Comparison of ENCODE assay signal across 8 cellular contexts in the genomic region with DNA sequence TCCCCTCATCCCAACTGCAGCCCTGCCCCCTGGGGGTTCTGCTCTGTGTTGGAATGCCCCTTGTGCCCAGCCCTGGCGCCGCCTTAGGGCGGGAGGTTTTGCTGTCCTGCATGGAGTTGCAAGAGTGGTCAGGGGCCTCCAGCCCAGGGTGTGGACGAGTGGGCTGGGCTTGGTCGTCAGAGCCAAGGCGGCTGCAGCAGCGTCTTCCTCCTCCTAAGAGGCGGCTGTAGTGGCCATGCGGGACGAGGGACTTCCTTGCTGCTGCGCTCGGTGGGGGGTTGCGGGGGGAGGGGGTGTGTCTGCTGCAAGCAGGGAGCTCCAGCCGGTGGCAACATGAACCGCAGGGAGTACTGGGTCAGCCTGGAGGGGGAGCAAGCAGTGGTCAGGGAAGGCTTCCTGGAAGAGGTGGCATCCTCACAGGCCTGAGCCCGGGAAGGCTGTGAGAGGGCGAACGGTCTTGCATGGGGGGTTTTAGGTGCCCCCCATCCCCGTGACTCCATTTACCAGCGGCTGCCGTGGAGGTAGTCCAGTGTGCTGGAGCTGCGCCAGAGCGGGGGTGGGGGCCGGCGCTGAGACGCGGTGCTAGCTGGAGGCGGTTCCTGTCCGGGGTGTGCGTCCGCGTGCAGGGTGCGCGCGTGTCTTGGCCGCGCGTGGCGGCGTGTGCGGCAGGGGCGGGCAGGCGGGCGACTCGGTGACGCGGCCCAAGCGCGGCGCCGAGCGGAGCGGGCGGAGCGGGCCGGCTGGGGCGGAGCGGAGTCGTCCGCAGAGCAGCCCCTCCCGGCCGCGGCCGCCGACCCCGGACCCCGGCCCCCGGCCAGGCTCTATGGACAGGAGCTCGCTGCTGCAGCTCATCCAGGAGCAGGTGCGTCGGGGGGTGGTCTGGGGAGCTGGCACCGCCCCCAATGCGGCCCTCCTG. TPM values are rescaled to one million over a fixed set of nuclear protein-coding genes. Genes with fewer than 3 reads are reported as not detected.
DNase-seq lines count a peak whose midpoint lies in the region; ATAC-seq and TF ChIP-seq lines count a peak whose summit lies in the region.

TSS of gene RHBDL1 (plus strand) at position 704 of the 916 bp plus-strand sequence. CDS start at position 824, 120 bp downstream.

- peaks cover 0 to 40% (median 0%) of the 10 kb centered on the region in 3 donors for H3K36me3 ChIP-seq in Peyer's patch

- H3K27ac ChIP-seq in Peyer's patch: peak within 1 kb of the TSS in 1 of 4 donors; percentile 57

- no peaks in the 10 kb centered on the region for H3K4me1 Mint-ChIP-seq in progenitor cell of endocrine pancreas (ENCODE audit: low read depth)

- H3K4me1 ChIP-seq in Peyer's patch: peaks cover 12 to 35% (median 24%) of the 10 kb centered on the region in 4 donors

- no peak for TF ChIP-seq CTCF in Peyer's patch (IDR thresholded peaks at IDR 0.05)
- TF ChIP-seq CTCF in fibroblast of mammary gland (conservative IDR thresholded peaks at IDR 0.05; ENCODE audit: control insufficient read depth, insufficient read depth, low read depth, low read length): no peak
- TF ChIP-seq CTCF in progenitor cell of endocrine pancreas (IDR thresholded peaks at IDR 0.05; ENCODE audit: unreplicated experiment): no peak

- TF ChIP-seq POLR2A in Peyer's patch (IDR thresholded peaks at IDR 0.05): no peak

- H3K4me3 Mint-ChIP-seq in progenitor cell of endocrine pancreas (ENCODE audit: low read depth): peak within 1 kb of the TSS; percentile 24

- ATAC-seq in GM21360 (IDR thresholded peaks at IDR 0.05; ENCODE audit: unreplicated experiment): no peak
- ATAC-seq in GM18868 (IDR thresholded peaks at IDR 0.05; ENCODE audit: unreplicated experiment): no peak

- DNase-seq in ELR (ENCODE audit: low read depth) (peak; percentile 46), Peyer's patch (no peak), fibroblast of mammary gland (ENCODE audit: low read depth) (peak; percentile 52), progenitor cell of endocrine pancreas (ENCODE audit: low spot score, unreplicated experiment) (no peak), superior temporal gyrus (ENCODE audit: extremely low spot score) (no peak), NCI-H187 (lab: John Stamatoyannopoulos, UW) (no peak)

- H3K27ac Mint-ChIP-seq in progenitor cell of endocrine pancreas: no peak within 1 kb of the TSS

- no peaks in the 10 kb centered on the region for H3K9me3 Mint-ChIP-seq in progenitor cell of endocrine pancreas (ENCODE audit: low read depth)

- no peaks in the 10 kb centered on the region for H3K9me3 ChIP-seq in Peyer's patch

- H3K4me3 ChIP-seq in Peyer's patch (peak within 1 kb of the TSS; percentile 15 to 64 (median 36)), fibroblast of mammary gland (ENCODE audit: control insufficient read depth, low read depth, low read length) (peak within 1 kb of the TSS; percentile 33)

- peaks cover 4% of the 10 kb centered on the region for H3K27me3 Mint-ChIP-seq in progenitor cell of endocrine pancreas

- no peaks in the 10 kb centered on the region for H3K27me3 ChIP-seq in Peyer's patch

- no peaks in the 10 kb centered on the region for H3K36me3 Mint-ChIP-seq in progenitor cell of endocrine pancreas (ENCODE audit: insufficient read depth)

RNA-seq across cellular contexts. Expression of gene RHBDL1, which starts in this region (rescaled TPM):
- 10 to 100 TPM in 2 of 4 donors, 1 to 10 TPM in 2; 4.1 to 13.6 (median 9.9) TPM for total RNA-seq in Peyer's patch
- 5.0 and 5.2 TPM in 2 replicates for total RNA-seq in progenitor cell of endocrine pancreas

Comparison
In these comparisons a context has a peak if more than half of its experiments do, and no peak if none do; other contexts are left out.
1. DNase-seq: peak in ELR (single experiment) and fibroblast of mammary gland (single experiment); none in Peyer's patch (0 of 3), progenitor cell of endocrine pancreas (single experiment), superior temporal gyrus (single experiment) and NCI-H187 (0 of 2).